Comparison of ENCODE assay signal across 8 cellular contexts in genomic region chr19:533485-534058, GRCh38.
A peak's percentile ranks its signal among the peaks of the same experiment; 100 is the strongest.
DNase-seq lines count a peak whose midpoint lies in the region; ATAC-seq and TF ChIP-seq lines count a peak whose summit lies in the region.

No MANE protein-coding gene starts in this region.

- intact Hi-C loops in head of caudate nucleus (cut with DNase I): loop anchor here (5.0 kb wide), 1 partner anchor 39 kb away; the partner anchor contains the start of gene BSG

- H3K4me3 Mint-ChIP-seq in activated naive CD8-positive, alpha-beta T cell: peak overlapping the region; percentile 90
- peak overlapping the region; percentile 90 for H3K4me3 Mint-ChIP-seq in stimulated activated naive CD8-positive, alpha-beta T cell treated with anti-CD3 and anti-CD28 coated beads, Interleukin-15, amount 100 ng/mL, for 72 hours

- peaks cover 33% of the 10 kb centered on the region for H3K36me3 ChIP-seq in iPS-15b (ENCODE audit: control insufficient read depth, insufficient read depth, low read length)

- H3K4me1 ChIP-seq in iPS-15b (ENCODE audit: control insufficient read depth, insufficient read depth, low read length): peaks cover 3% of the 10 kb centered on the region

- no peaks in the 10 kb centered on the region for H3K9me3 Mint-ChIP-seq in activated naive CD8-positive, alpha-beta T cell (ENCODE audit: low read depth)
- H3K9me3 Mint-ChIP-seq in stimulated activated naive CD8-positive, alpha-beta T cell treated with anti-CD3 and anti-CD28 coated beads, Interleukin-15, amount 100 ng/mL, for 72 hours: no peaks in the 10 kb centered on the region

- peaks cover 11% of the 10 kb centered on the region for H3K4me1 Mint-ChIP-seq in activated naive CD8-positive, alpha-beta T cell (ENCODE audit: low read depth)
- peaks cover 35% of the 10 kb centered on the region for H3K4me1 Mint-ChIP-seq in stimulated activated naive CD8-positive, alpha-beta T cell treated with anti-CD3 and anti-CD28 coated beads, Interleukin-15, amount 100 ng/mL, for 72 hours

- no peaks in the 10 kb centered on the region for H3K36me3 Mint-ChIP-seq in activated naive CD8-positive, alpha-beta T cell

- no peak for TF ChIP-seq CTCF in HL-60 (IDR thresholded peaks at IDR 0.05; ENCODE audit: insufficient read depth, low read length)

- no peaks in the 10 kb centered on the region for H3K27me3 Mint-ChIP-seq in activated naive CD8-positive, alpha-beta T cell
- H3K27me3 Mint-ChIP-seq in stimulated activated naive CD8-positive, alpha-beta T cell treated with anti-CD3 and anti-CD28 coated beads, Interleukin-15, amount 100 ng/mL, for 72 hours: no peaks in the 10 kb centered on the region

- H3K27ac ChIP-seq in HL-60 (replicated peaks): peak overlapping the region; percentile 79

- H3K4me3 ChIP-seq in HL-60 (replicated peaks; ENCODE audit: insufficient read depth, low read length) (peak overlapping the region; percentile 76), iPS-15b (ENCODE audit: low read depth, low read length) (peak overlapping the region; percentile 78)

- no peak overlapping the region for H3K9ac ChIP-seq in iPS-15b (ENCODE audit: low read depth, low read length)

- no peak overlapping the region for H3K27ac Mint-ChIP-seq in activated naive CD8-positive, alpha-beta T cell
- peak overlapping the region in 1 of 2 donors; percentile 93 for H3K27ac Mint-ChIP-seq in stimulated activated naive CD8-positive, alpha-beta T cell treated with anti-CD3 and anti-CD28 coated beads, Interleukin-15, amount 100 ng/mL, for 72 hours

- DNase-seq in HL-60 (ENCODE audit: low read depth in 1 of 2, low spot score in 1 of 2) (no peak), NK-92 (lab: John Stamatoyannopoulos, UW; ENCODE audit: unreplicated experiment) (no peak), head of caudate nucleus (no peak)
- DNase-seq in stimulated activated naive CD8-positive, alpha-beta T cell treated with anti-CD3 and anti-CD28 coated beads, Interleukin-15, amount 100 ng/mL, for 72 hours: no peak

- no peaks in the 10 kb centered on the region for H3K9me3 ChIP-seq in iPS-15b (ENCODE audit: control insufficient read depth, insufficient read depth, low read length)

- ATAC-seq in stimulated activated naive CD8-positive, alpha-beta T cell treated with anti-CD3 and anti-CD28 coated beads, Interleukin-15, amount 100 ng/mL, for 72 hours: no peak
- no peak for ATAC-seq in GM19324 (IDR thresholded peaks at IDR 0.05; ENCODE audit: low FRiP score, unreplicated experiment)
- no peak for ATAC-seq in GM19023 (IDR thresholded peaks at IDR 0.05; ENCODE audit: unreplicated experiment)

- H3K27me3 ChIP-seq in HL-60 (ENCODE audit: insufficient read depth, poor library complexity, severe bottlenecking) (no peaks in the 10 kb centered on the region), iPS-15b (ENCODE audit: control insufficient read depth, insufficient read depth, low read length) (no peaks in the 10 kb centered on the region)
